ENCODE assay signal across 1 cellular context in the genomic region with DNA sequence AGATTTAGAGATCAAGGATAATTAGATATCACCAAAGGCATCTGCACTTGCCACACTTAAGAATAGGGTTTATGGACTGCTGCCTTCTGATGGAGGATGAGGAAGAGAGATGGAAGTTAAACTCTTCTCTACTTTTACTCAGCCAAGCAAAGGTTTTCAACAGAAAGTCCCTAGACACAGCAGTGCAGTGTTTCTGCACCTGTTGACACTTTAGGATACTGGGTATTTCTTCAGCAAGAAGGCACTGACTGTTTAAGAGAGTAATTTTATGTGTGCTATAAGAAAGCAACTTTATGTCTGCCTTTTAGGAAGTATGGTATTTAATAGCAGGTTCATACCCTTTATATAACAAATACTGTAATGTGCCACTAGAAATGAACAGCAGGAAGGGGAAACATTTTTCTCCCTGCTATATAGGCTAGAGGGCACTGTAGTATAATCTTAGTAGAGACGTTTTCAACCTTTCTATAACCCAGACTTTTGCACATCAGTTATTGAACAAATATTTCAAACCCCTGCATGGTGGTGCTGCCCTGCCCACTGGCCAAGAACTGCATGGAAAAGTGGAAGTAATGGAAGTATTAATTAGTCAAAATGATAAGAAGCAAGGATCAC.
TF ChIP-seq lines count a peak whose summit lies in the region.

No MANE protein-coding gene starts in this region.

TF ChIP-seq in HEK293, 187 proteins besides CTCF, POLR2A, EP300 and RAD21 (continued from another document):
- TF ChIP-seq, protein P1, sequence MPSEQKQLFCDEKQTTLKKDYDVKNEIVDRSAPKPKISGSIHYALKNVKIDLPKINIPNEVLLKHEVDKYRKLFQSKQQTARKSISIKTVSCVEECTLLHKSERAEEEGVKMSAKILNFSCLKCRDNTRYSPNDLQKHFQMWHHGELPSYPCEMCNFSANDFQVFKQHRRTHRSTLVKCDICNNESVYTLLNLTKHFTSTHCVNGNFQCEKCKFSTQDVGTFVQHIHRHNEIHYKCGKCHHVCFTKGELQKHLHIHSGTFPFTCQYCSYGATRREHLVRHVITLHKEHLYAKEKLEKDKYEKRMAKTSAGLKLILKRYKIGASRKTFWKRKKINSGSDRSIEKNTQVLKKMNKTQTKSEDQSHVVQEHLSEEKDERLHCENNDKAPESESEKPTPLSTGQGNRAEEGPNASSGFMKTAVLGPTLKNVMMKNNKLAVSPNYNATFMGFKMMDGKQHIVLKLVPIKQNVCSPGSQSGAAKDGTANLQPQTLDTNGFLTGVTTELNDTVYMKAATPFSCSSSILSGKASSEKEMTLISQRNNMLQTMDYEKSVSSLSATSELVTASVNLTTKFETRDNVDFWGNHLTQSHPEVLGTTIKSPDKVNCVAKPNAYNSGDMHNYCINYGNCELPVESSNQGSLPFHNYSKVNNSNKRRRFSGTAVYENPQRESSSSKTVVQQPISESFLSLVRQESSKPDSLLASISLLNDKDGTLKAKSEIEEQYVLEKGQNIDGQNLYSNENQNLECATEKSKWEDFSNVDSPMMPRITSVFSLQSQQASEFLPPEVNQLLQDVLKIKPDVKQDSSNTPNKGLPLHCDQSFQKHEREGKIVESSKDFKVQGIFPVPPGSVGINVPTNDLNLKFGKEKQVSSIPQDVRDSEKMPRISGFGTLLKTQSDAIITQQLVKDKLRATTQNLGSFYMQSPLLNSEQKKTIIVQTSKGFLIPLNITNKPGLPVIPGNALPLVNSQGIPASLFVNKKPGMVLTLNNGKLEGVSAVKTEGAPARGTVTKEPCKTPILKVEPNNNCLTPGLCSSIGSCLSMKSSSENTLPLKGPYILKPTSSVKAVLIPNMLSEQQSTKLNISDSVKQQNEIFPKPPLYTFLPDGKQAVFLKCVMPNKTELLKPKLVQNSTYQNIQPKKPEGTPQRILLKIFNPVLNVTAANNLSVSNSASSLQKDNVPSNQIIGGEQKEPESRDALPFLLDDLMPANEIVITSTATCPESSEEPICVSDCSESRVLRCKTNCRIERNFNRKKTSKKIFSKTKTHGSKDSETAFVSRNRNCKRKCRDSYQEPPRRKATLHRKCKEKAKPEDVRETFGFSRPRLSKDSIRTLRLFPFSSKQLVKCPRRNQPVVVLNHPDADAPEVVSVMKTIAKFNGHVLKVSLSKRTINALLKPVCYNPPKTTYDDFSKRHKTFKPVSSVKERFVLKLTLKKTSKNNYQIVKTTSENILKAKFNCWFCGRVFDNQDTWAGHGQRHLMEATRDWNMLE (tag by site-specific recombination; conservative IDR thresholded peaks at IDR 0.05; ENCODE audit: low read depth) = no peak
- no peak for TF ChIP-seq GLI2 (tag by site-specific recombination; IDR thresholded peaks at IDR 0.05; ENCODE audit: borderline replicate concordance, low read depth)
